In the genomic region with DNA sequence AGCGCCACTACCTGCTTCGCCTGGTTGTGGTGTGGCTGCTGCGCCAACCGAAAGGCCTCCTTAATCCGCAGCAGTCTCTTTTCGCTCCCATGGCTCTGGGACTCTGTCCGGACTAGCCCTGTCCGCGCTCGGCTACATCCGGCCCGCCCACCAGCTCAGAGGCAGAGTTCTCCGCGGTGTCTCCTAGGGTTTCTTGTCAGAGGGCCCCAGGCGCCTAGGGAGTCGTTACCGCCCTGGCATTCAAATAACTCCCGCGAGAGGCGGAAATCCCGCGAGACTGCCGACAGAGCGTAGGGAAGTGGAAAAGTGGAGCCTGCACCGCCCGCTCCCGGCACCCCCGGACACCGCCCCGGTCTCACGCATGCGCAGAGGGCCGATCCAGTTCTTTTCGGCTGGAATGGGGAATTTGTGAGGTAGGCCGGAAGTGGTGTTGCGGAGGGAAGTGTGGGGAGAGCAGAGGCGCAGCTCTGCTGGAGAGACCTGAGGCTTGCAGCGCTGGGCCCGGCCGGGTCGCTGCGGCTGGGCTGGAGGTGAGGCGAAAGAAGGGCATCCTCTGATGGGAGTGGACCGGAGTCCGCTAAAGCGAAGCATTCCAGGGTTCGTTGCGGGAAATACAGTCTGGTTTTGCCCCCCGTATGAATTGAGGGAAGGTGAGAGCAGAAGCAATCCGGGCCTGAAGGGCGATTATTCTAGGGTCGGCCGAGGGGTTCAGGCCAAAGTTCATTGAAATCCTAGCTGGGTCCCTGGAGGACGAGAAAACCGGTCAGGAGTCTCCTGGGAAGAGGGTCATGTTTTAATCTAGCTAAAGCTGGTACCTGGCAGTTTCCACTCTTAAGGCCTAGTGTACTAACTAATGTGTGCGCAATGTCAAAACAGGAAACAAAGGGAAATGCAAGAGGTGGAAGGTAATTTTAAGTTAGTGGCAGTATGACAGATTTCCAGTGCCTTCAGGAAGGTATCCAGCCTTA, we compare ENCODE assay signal across 8 cellular contexts. TPM values are rescaled to one million over a fixed set of nuclear protein-coding genes. Genes with fewer than 3 reads are reported as not detected.
DNase-seq lines count a peak whose midpoint lies in the region; ATAC-seq, FAIRE-seq and TF ChIP-seq lines count a peak whose summit lies in the region.

Gene FAM200B, plus strand, starts transcription at position 456 of the 968 bp plus-strand sequence. CDS start 5,151 bp downstream, outside the sequence.

- TF ChIP-seq CTCF in adrenal gland (IDR thresholded peaks at IDR 0.05) (peak in 4 of 6 experiments; percentile 23 to 59 (median 49)), heart left ventricle (IDR thresholded peaks at IDR 0.05) (peak in 6 of 12 donors; percentile 3 to 37 (median 23)), type B pancreatic cell (conservative IDR thresholded peaks at IDR 0.05) (peak; percentile 47)

- WGBS in adrenal gland, 4 donors, result 0 to 1% (median 0%) methylated on average over 35 to 56 of the region's 56 CpGs
- WGBS in heart left ventricle, 4 donors, result 0 to 1% (median 0%) methylated on average over 39 to 56 of the region's 56 CpGs

- H3K27me3 ChIP-seq in adrenal gland (no peaks in the 10 kb centered on the region), heart left ventricle (no peaks in the 10 kb centered on the region)

- peaks cover 28% of the 10 kb centered on the region for H3K4me1 Mint-ChIP-seq in type B pancreatic cell (ENCODE audit: unreplicated experiment)

- H3K27me3 Mint-ChIP-seq in type B pancreatic cell, result no peaks in the 10 kb centered on the region

- peaks cover 26% of the 10 kb centered on the region for H3K36me3 Mint-ChIP-seq in type B pancreatic cell

- peaks cover 16 to 32% of the 10 kb centered on the region in 2 donors for H3K4me1 ChIP-seq in adrenal gland (replicated peaks in 1 of 2)
- H3K4me1 ChIP-seq in heart left ventricle, result peaks cover 4 to 57% (median 24%) of the 10 kb centered on the region in 12 donors

- TF ChIP-seq POLR2A in GM12892 (IDR thresholded peaks at IDR 0.05; ENCODE audit: low read depth, low read length) (peak; percentile 85), adrenal gland (IDR thresholded peaks at IDR 0.05) (peak; percentile 93 to 96), heart left ventricle (IDR thresholded peaks at IDR 0.05) (peak in 1 of 2 donors; percentile 81)

- H3K27ac Mint-ChIP-seq in type B pancreatic cell, result peak within 1 kb of the TSS; percentile 98

- DNase-seq in GM12892 (ENCODE audit: insufficient read length) (peak; percentile 80), NCI-H146 (lab: John Stamatoyannopoulos, UW) (peak; percentile 99), T-helper 1 cell (peak; percentile 89 to 97 (median 92)), adrenal gland (peak; percentile 98 to 100 (median 99)), heart left ventricle (peak; percentile 98 to 100 (median 98)), pons (ENCODE audit: low spot score) (peak; percentile 97), type B pancreatic cell (ENCODE audit: extremely low spot score, unreplicated experiment) (peak; percentile 100)

- H3K36me3 ChIP-seq in adrenal gland (replicated peaks in 1 of 2) (peaks cover 0 to 4% of the 10 kb centered on the region in 2 donors), heart left ventricle (peaks cover 0 to 18% (median 7%) of the 10 kb centered on the region in 9 donors)

- intact Hi-C loops in adrenal gland (cut with DNase I), result no loop called here
- intact Hi-C loops in heart left ventricle (cut with DNase I), result loop anchor here in 1 of 10 donors (2.0 kb wide), 1 partner anchor 27 kb away; the partner anchor contains the start of gene FBXL5

- H3K9me3 ChIP-seq in adrenal gland (replicated peaks in 1 of 3) (no peaks in the 10 kb centered on the region), heart left ventricle (no peaks in the 10 kb centered on the region)

- peak; percentile 92 for ATAC-seq in HG02852 (IDR thresholded peaks at IDR 0.05; ENCODE audit: unreplicated experiment)
- ATAC-seq in heart left ventricle, result peak; percentile 98

- H3K4me3 ChIP-seq in adrenal gland (peak within 1 kb of the TSS in 3 of 4 donors; percentile 29 to 95 (median 88)), heart left ventricle (peak within 1 kb of the TSS; percentile 27 to 86 (median 79))

- H3K27ac ChIP-seq in adrenal gland (peak within 1 kb of the TSS; percentile 53 to 99 (median 93)), heart left ventricle (peak within 1 kb of the TSS; percentile 38 to 95 (median 90))

- FAIRE-seq in GM12892 (lab: Jason Lieb, UNC), result peak; percentile 94

- H3K4me3 Mint-ChIP-seq in type B pancreatic cell, result peak within 1 kb of the TSS; percentile 100

- H3K9me3 Mint-ChIP-seq in type B pancreatic cell, result no peaks in the 10 kb centered on the region

RNA-seq across cellular contexts. Expression of gene FAM200B, which starts in this region (rescaled TPM):
- polyA plus RNA-seq in GM12892 (2012; ENCODE audit: missing spikeins), result 16.8 TPM
- total RNA-seq in adrenal gland (10 to 100 TPM; 32.0 to 90.3 (median 61.4) TPM), heart left ventricle (10 to 100 TPM; 23.2 to 37.7 (median 32.2) TPM), type B pancreatic cell (ENCODE audit: low replicate concordance) (39.0 and 43.6 TPM in 2 replicates)
- polyA plus RNA-seq in adrenal gland (10 to 100 TPM; 52.0 to 68.6 (median 68.6) TPM), heart left ventricle (10 to 100 TPM; 25.0 to 33.9 TPM)

Comparison
In these comparisons a context has a peak if more than half of its experiments do, and no peak if none do; other contexts are left out.
1. Peak in every context shown above with its lines: DNase-seq, ATAC-seq, H3K4me3 ChIP-seq and H3K27ac ChIP-seq.